ENCODE assay signal across 23 cellular contexts in genomic region chr5:3180610-3181009, GRCh38.
"Had no signal": no experiment of that assay in that cellular context is flagged by ENCODE, and none has a peak within 500 bp of the region (broad histone marks: within the 10 kb centered on the region; RNA-seq: fewer than 3 reads in every experiment).

No MANE protein-coding gene starts in this region.

- H3K27ac Mint-ChIP-seq: dendritic cell treated with granulocyte-macrophage colony-stimulating factor and Interleukin-4, amounts not matched to agents 40 ng/mL and 50 ng/mL, for 4 days; effector memory CD8-positive, alpha-beta T cell; endodermal cell; mesothelial cell of epicardium had no signal

- ATAC-seq: effector memory CD8-positive, alpha-beta T cell; esophagus mucosa; foreskin keratinocyte; gastroesophageal sphincter; heart right ventricle; left cardiac atrium; left lung; left ventricle myocardium superior; lower lobe of right lung had no signal

- H3K4me1 ChIP-seq: colonic mucosa, foreskin keratinocyte, gastroesophageal sphincter, heart right ventricle, left lung, lower lobe of right lung had no signal

- H3K36me3 Mint-ChIP-seq: mesothelial cell of epicardium had no signal

- H3K4me1 Mint-ChIP-seq: endodermal cell, mesothelial cell of epicardium had no signal

- H3K27me3 Mint-ChIP-seq: dendritic cell treated with granulocyte-macrophage colony-stimulating factor and Interleukin-4, amounts not matched to agents 40 ng/mL and 50 ng/mL, for 4 days; effector memory CD8-positive, alpha-beta T cell had no signal

- H3K4me3 ChIP-seq: colonic mucosa, gastroesophageal sphincter, heart right ventricle, left lung, lower lobe of right lung had no signal

- H3K9me3 ChIP-seq: colonic mucosa, gastroesophageal sphincter, heart right ventricle, left lung, lower lobe of right lung had no signal

- FAIRE-seq: endometrium, frontal cortex, islet of Langerhans, keratinocyte had no signal

- H3K36me3 ChIP-seq: colonic mucosa, gastroesophageal sphincter, heart right ventricle, left lung, lower lobe of right lung had no signal

- H3K27ac ChIP-seq: colonic mucosa, epithelial cell of prostate, foreskin keratinocyte, gastroesophageal sphincter, heart right ventricle, left lung, lower lobe of right lung had no signal

- H3K27me3 ChIP-seq: colonic mucosa, foreskin keratinocyte had no signal

- H3K9me3 Mint-ChIP-seq: dendritic cell treated with granulocyte-macrophage colony-stimulating factor and Interleukin-4, amounts not matched to agents 40 ng/mL and 50 ng/mL, for 4 days; endodermal cell; mesothelial cell of epicardium had no signal

- H3K4me3 Mint-ChIP-seq: dendritic cell treated with granulocyte-macrophage colony-stimulating factor and Interleukin-4, amounts not matched to agents 40 ng/mL and 50 ng/mL, for 4 days; effector memory CD8-positive, alpha-beta T cell; endodermal cell; mesothelial cell of epicardium had no signal

- DNase-seq: colonic mucosa; cortex of kidney; effector CD8-positive, alpha-beta T cell; effector memory CD8-positive, alpha-beta T cell; endodermal cell; erythroblast; foreskin keratinocyte; heart right ventricle; hippocampal formation; left cardiac atrium; left lung; left ventricle myocardium superior; lower lobe of right lung; mesenchymal stem cell had no signal
